13 cellular contexts compared by ENCODE assay signal in genomic region chr19:52991484-52991883, GRCh38. TPM values are rescaled to one million over a fixed set of nuclear protein-coding genes. Genes with fewer than 3 reads are reported as not detected.
DNase-seq lines count a peak whose midpoint lies in the region; ATAC-seq and TF ChIP-seq lines count a peak whose summit lies in the region.
"Had no signal": no experiment of that assay in that cellular context is flagged by ENCODE, and none has a peak within 500 bp of the region (broad histone marks: within the 10 kb centered on the region; RNA-seq: fewer than 3 reads in every experiment).

No MANE protein-coding gene starts in this region.

- peak overlapping the region; percentile 40 for H3K4me3 Mint-ChIP-seq in CD4-positive, alpha-beta T cell
- peak overlapping the region; percentile 64 for H3K4me3 Mint-ChIP-seq in central memory CD8-positive, alpha-beta T cell
- peak overlapping the region in 6 of 8 donors; percentile 41 to 94 (median 86) for H3K4me3 Mint-ChIP-seq in naive B cell
- H3K4me3 Mint-ChIP-seq: activated CD4-positive, alpha-beta T cell treated with anti-CD3 and anti-CD28 coated beads, Interleukin-2, amount 10 ng/mL, durations not matched to agents 7 days and 5 days had no signal

- peaks cover 20% of the 10 kb centered on the region for H3K4me1 Mint-ChIP-seq in CD4-positive, alpha-beta T cell (ENCODE audit: low read depth)
- H3K4me1 Mint-ChIP-seq in central memory CD8-positive, alpha-beta T cell = peaks cover 10% of the 10 kb centered on the region
- H3K4me1 Mint-ChIP-seq in naive B cell = peaks cover 6 to 23% (median 12%) of the 10 kb centered on the region in 3 donors

- H3K4me3 ChIP-seq in heart right ventricle = no peak overlapping the region

- H3K27ac Mint-ChIP-seq in CD4-positive, alpha-beta T cell = no peak overlapping the region
- H3K27ac Mint-ChIP-seq in central memory CD8-positive, alpha-beta T cell (ENCODE audit: low read depth) = no peak overlapping the region
- H3K27ac Mint-ChIP-seq in naive B cell = peak overlapping the region in 1 of 6 donors; percentile 15
- H3K27ac Mint-ChIP-seq: activated CD4-positive, alpha-beta T cell treated with anti-CD3 and anti-CD28 coated beads, Interleukin-2, amount 10 ng/mL, durations not matched to agents 7 days and 5 days had no signal

- H3K4me1 ChIP-seq in heart right ventricle = peaks cover 0 to 20% (median 8%) of the 10 kb centered on the region in 9 donors

- POLR2A ChIA-PET in CD4-positive, alpha-beta T cell (lab: Charles Lee) = no interaction called here

- H3K36me3 Mint-ChIP-seq in CD4-positive, alpha-beta T cell (ENCODE audit: low read depth) = peaks cover 46% of the 10 kb centered on the region
- peaks cover 5% of the 10 kb centered on the region for H3K36me3 Mint-ChIP-seq in central memory CD8-positive, alpha-beta T cell (ENCODE audit: insufficient read depth)
- H3K36me3 Mint-ChIP-seq in naive B cell = peaks cover 10 to 13% of the 10 kb centered on the region in 2 donors

- intact Hi-C loops in CD4-positive, alpha-beta T cell (cut with DNase I, micrococcal nuclease) = loop anchor here in 1 of 2 experiments (5.0 kb wide), 2 partner anchors 94 to 206 kb away; partner anchors contain the start of gene ZNF320
- intact Hi-C loops in heart right ventricle (cut with DNase I) = loop anchor here in 1 of 10 donors (10.0 kb wide), 1 partner anchor 203 kb away; the partner anchor contains the start of gene ZNF665

- H3K27me3 Mint-ChIP-seq in CD4-positive, alpha-beta T cell = no peaks in the 10 kb centered on the region
- H3K27me3 Mint-ChIP-seq in central memory CD8-positive, alpha-beta T cell = no peaks in the 10 kb centered on the region
- peaks cover 0 to 19% (median 8%) of the 10 kb centered on the region in 3 donors for H3K27me3 Mint-ChIP-seq in naive B cell

- no peaks in the 10 kb centered on the region for H3K9me3 ChIP-seq in CD4-positive, alpha-beta T cell (ENCODE audit: control insufficient read depth, low read length)
- peaks cover 0 to 14% (median 0%) of the 10 kb centered on the region in 11 donors for H3K9me3 ChIP-seq in heart right ventricle
- H3K9me3 ChIP-seq: transverse colon had no signal

- 72 to 93% methylated on average over 2 of the region's 2 CpGs for WGBS in heart right ventricle, 2 donors

- TF ChIP-seq CTCF in CD4-positive, alpha-beta T cell (IDR thresholded peaks at IDR 0.05) = no peak
- TF ChIP-seq CTCF in heart right ventricle (IDR thresholded peaks at IDR 0.05) = no peak

- H3K9me3 Mint-ChIP-seq in CD4-positive, alpha-beta T cell = peaks cover 5% of the 10 kb centered on the region
- peaks cover 5% of the 10 kb centered on the region for H3K9me3 Mint-ChIP-seq in central memory CD8-positive, alpha-beta T cell
- H3K9me3 Mint-ChIP-seq in naive B cell = peaks cover 11 to 25% (median 19%) of the 10 kb centered on the region in 7 donors

- H3K27ac ChIP-seq in CD4-positive, alpha-beta T cell (ENCODE audit: low read depth, low read length) = no peak overlapping the region
- H3K27ac ChIP-seq in heart right ventricle = peak overlapping the region in 1 of 10 donors; percentile 65

- H3K27me3 ChIP-seq in CD4-positive, alpha-beta T cell (ENCODE audit: control insufficient read depth, insufficient read depth, low read length) = no peaks in the 10 kb centered on the region
- no peaks in the 10 kb centered on the region for H3K27me3 ChIP-seq in heart right ventricle
- H3K27me3 ChIP-seq: transverse colon had no signal

- no peak for ATAC-seq in CD4-positive, alpha-beta T cell (ENCODE audit: poor library complexity)
- no peak for ATAC-seq in central memory CD8-positive, alpha-beta T cell (replicated peaks; ENCODE audit: extremely low read depth, poor library complexity, severe bottlenecking)
- ATAC-seq in naive B cell (ENCODE audit: low read depth in 2 of 2) = no peak
- no peak for ATAC-seq in heart right ventricle
- no peak for ATAC-seq in GM21423 (IDR thresholded peaks at IDR 0.05; ENCODE audit: unreplicated experiment)

- CTCF ChIA-PET in CD4-positive, alpha-beta T cell (lab: Charles Lee) = no interaction called here

- no peak for DNase-seq in CD4-positive, alpha-beta T cell
- DNase-seq in LoVo (ENCODE audit: low spot score) = peak; percentile 69
- no peak for DNase-seq in central memory CD8-positive, alpha-beta T cell (ENCODE audit: low spot score in 2 of 2)
- no peak for DNase-seq in naive B cell
- no peak for DNase-seq in effector CD4-positive, alpha-beta T cell
- DNase-seq in heart right ventricle = no peak
- no peak for DNase-seq in SKM-1 treated with dmso at 0.1 percent for 144 hours (lab: John Stamatoyannopoulos, UW; ENCODE audit: unreplicated experiment)
- DNase-seq: activated CD4-positive, alpha-beta T cell treated with anti-CD3 and anti-CD28 coated beads, Interleukin-2, amount 10 ng/mL, durations not matched to agents 7 days and 5 days; NCI-H2029 treated with DMSO at 0.1 percent for 48 hours; Right ventricle myocardium superior; transverse colon had no signal

- peaks cover 0 to 32% (median 1%) of the 10 kb centered on the region in 9 donors for H3K36me3 ChIP-seq in heart right ventricle

RNA-seq across cellular contexts. Expression of gene ERVV-1, which starts 22.2 kb away (rescaled TPM):
- total RNA-seq in CD4-positive, alpha-beta T cell = not detected
- polyA plus RNA-seq in naive B cell (ENCODE audit: low read depth in 6 of 6) (not detected), heart right ventricle (under 1 TPM in 1 of 2 donors, not detected in 1; 0.03 TPM)
- under 1 TPM in 1 of 10 donors, not detected in 9; 0.19 TPM for total RNA-seq in heart right ventricle
- total RNA-seq: activated CD4-positive, alpha-beta T cell treated with anti-CD3 and anti-CD28 coated beads, Interleukin-2, amount 10 ng/mL, durations not matched to agents 7 days and 5 days; Right ventricle myocardium superior; transverse colon had no signal
- polyA plus RNA-seq: neural cell had no signal

RNA-seq across cellular contexts. Expression of gene ZNF816, which starts 28.8 kb away (rescaled TPM):
- total RNA-seq in CD4-positive, alpha-beta T cell = 1 to 10 TPM; 3.6 to 5.5 TPM
- polyA plus RNA-seq in naive B cell (ENCODE audit: low read depth in 6 of 6) (10 to 100 TPM; 12.1 to 22.9 (median 20.5) TPM), heart right ventricle (1 to 10 TPM; 1.6 to 1.9 TPM)
- 10 to 100 TPM in 1 of 10 donors, 1 to 10 TPM in 9; 3.8 to 11.8 (median 5.6) TPM for total RNA-seq in heart right ventricle

RNA-seq across cellular contexts. Expression of gene ERVV-2, which starts 53.1 kb away (rescaled TPM):
- total RNA-seq in CD4-positive, alpha-beta T cell = not detected
- polyA plus RNA-seq in naive B cell (ENCODE audit: low read depth in 6 of 6) (not detected), heart right ventricle (not detected)
- not detected for total RNA-seq in heart right ventricle
- total RNA-seq: activated CD4-positive, alpha-beta T cell treated with anti-CD3 and anti-CD28 coated beads, Interleukin-2, amount 10 ng/mL, durations not matched to agents 7 days and 5 days; Right ventricle myocardium superior; transverse colon had no signal
- polyA plus RNA-seq: neural cell had no signal
